1 cellular context compared by ENCODE assay signal in genomic region chr3:97821413-97821809, GRCh38.
A peak's percentile ranks its signal among the peaks of the same experiment; 100 is the strongest.
TF ChIP-seq lines count a peak whose summit lies in the region.

No MANE protein-coding gene starts in this region.

TF ChIP-seq in HepG2, 621 proteins besides CTCF, POLR2A, EP300 and RAD21 (continued from another document and continues in another):
- TF ChIP-seq PRPF4 (IDR thresholded peaks at IDR 0.05; ENCODE audit: low read depth, low read length, poor library complexity, severe bottlenecking) (no peak), IRF1 (CRISPR knock-in tag; IDR thresholded peaks at IDR 0.05; ENCODE audit: low read depth) (no peak), FOXK2 (IDR thresholded peaks at IDR 0.05) (no peak), ZNF24 (IDR thresholded peaks at IDR 0.05) (no peak), ZNF570 (CRISPR knock-in tag; IDR thresholded peaks at IDR 0.05; ENCODE audit: borderline replicate concordance) (no peak), ZNF235 (CRISPR knock-in tag; IDR thresholded peaks at IDR 0.05; ENCODE audit: borderline replicate concordance) (no peak), ESRRA (CRISPR knock-in tag; IDR thresholded peaks at IDR 0.05; ENCODE audit: low read depth) (no peak), ZKSCAN5 (CRISPR knock-in tag; IDR thresholded peaks at IDR 0.05) (no peak), ZNF530 (CRISPR knock-in tag; IDR thresholded peaks at IDR 0.05; ENCODE audit: low read depth) (no peak), ZNF891 (CRISPR knock-in tag; IDR thresholded peaks at IDR 0.05) (no peak), MED13 (CRISPR knock-in tag; IDR thresholded peaks at IDR 0.05) (no peak), SNAPC2 (CRISPR knock-in tag; IDR thresholded peaks at IDR 0.05) (no peak), SMARCE1 (IDR thresholded peaks at IDR 0.05; ENCODE audit: borderline replicate concordance) (no peak), MEIS2 (CRISPR knock-in tag; IDR thresholded peaks at IDR 0.05) (0 out of 2 replicates have a peak, but pooled peaks have one; percentile 4), ZNF318 (CRISPR knock-in tag; IDR thresholded peaks at IDR 0.05) (no peak), HOXA3 (CRISPR knock-in tag; IDR thresholded peaks at IDR 0.05) (no peak), SNAPC4 (CRISPR knock-in tag; IDR thresholded peaks at IDR 0.05) (no peak), ZNF512B (CRISPR knock-in tag; IDR thresholded peaks at IDR 0.05; ENCODE audit: borderline replicate concordance) (peak; percentile 26; the same call in 1 of the 2 replicates)
- TF ChIP-seq, protein P1, sequence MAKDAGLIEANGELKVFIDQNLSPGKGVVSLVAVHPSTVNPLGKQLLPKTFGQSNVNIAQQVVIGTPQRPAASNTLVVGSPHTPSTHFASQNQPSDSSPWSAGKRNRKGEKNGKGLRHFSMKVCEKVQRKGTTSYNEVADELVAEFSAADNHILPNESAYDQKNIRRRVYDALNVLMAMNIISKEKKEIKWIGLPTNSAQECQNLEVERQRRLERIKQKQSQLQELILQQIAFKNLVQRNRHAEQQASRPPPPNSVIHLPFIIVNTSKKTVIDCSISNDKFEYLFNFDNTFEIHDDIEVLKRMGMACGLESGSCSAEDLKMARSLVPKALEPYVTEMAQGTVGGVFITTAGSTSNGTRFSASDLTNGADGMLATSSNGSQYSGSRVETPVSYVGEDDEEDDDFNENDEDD (CRISPR knock-in tag; IDR thresholded peaks at IDR 0.05; ENCODE audit: borderline replicate concordance) = no peak
- TF ChIP-seq, protein P2, sequence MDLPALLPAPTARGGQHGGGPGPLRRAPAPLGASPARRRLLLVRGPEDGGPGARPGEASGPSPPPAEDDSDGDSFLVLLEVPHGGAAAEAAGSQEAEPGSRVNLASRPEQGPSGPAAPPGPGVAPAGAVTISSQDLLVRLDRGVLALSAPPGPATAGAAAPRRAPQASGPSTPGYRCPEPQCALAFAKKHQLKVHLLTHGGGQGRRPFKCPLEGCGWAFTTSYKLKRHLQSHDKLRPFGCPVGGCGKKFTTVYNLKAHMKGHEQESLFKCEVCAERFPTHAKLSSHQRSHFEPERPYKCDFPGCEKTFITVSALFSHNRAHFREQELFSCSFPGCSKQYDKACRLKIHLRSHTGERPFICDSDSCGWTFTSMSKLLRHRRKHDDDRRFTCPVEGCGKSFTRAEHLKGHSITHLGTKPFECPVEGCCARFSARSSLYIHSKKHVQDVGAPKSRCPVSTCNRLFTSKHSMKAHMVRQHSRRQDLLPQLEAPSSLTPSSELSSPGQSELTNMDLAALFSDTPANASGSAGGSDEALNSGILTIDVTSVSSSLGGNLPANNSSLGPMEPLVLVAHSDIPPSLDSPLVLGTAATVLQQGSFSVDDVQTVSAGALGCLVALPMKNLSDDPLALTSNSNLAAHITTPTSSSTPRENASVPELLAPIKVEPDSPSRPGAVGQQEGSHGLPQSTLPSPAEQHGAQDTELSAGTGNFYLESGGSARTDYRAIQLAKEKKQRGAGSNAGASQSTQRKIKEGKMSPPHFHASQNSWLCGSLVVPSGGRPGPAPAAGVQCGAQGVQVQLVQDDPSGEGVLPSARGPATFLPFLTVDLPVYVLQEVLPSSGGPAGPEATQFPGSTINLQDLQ (CRISPR knock-in tag; IDR thresholded peaks at IDR 0.05) = no peak
- TF ChIP-seq, protein P3, sequence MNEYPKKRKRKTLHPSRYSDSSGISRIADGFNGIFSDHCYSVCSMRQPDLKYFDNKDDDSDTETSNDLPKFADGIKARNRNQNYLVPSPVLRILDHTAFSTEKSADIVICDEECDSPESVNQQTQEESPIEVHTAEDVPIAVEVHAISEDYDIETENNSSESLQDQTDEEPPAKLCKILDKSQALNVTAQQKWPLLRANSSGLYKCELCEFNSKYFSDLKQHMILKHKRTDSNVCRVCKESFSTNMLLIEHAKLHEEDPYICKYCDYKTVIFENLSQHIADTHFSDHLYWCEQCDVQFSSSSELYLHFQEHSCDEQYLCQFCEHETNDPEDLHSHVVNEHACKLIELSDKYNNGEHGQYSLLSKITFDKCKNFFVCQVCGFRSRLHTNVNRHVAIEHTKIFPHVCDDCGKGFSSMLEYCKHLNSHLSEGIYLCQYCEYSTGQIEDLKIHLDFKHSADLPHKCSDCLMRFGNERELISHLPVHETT (CRISPR knock-in tag; conservative IDR thresholded peaks at IDR 0.05) = no peak
